In genomic region chr2:221513251-221513650, GRCh38 we compare ENCODE assay signal across 17 cellular contexts.
DNase-seq lines count a peak whose midpoint lies in the region; ATAC-seq and TF ChIP-seq lines count a peak whose summit lies in the region.
"Had no signal": no experiment of that assay in that cellular context is flagged by ENCODE, and none has a peak within 500 bp of the region (broad histone marks: within the 10 kb centered on the region; RNA-seq: fewer than 3 reads in every experiment).

No MANE protein-coding gene starts in this region.

- H3K4me1 ChIP-seq in HAP-1: peaks cover 33% of the 10 kb centered on the region

- TF ChIP-seq CTCF in nephron progenitor cell (IDR thresholded peaks at IDR 0.05): no peak

- no peaks in the 10 kb centered on the region for H3K36me3 ChIP-seq in HAP-1 (replicated peaks)
- H3K36me3 ChIP-seq: BLaER1 treated with 17β-estradiol and CSF1 and Interleukin-3, amounts not matched to agents 10 nM and 100 nM had no signal

- no peaks in the 10 kb centered on the region for H3K9me3 ChIP-seq in HAP-1
- H3K9me3 ChIP-seq: Caco-2 had no signal

- H3K27me3 Mint-ChIP-seq in memory B cell (no peaks in the 10 kb centered on the region), nephron progenitor cell (ENCODE audit: low read depth, poor library complexity) (no peaks in the 10 kb centered on the region)
- H3K27me3 Mint-ChIP-seq: CD4-positive, alpha-beta memory T cell had no signal

- H3K4me1 Mint-ChIP-seq in memory B cell: peaks cover 8% of the 10 kb centered on the region
- H3K4me1 Mint-ChIP-seq in nephron progenitor cell: peaks cover 32% of the 10 kb centered on the region

- ATAC-seq in memory B cell (ENCODE audit: low read depth): no peak
- ATAC-seq: K562 had no signal

- H3K4me3 Mint-ChIP-seq in memory B cell (no peak overlapping the region), nephron progenitor cell (no peak overlapping the region)

- no peak overlapping the region for H3K4me3 ChIP-seq in HAP-1
- H3K4me3 ChIP-seq: BLaER1 treated with 17β-estradiol and CSF1 and Interleukin-3, amounts not matched to agents 10 nM and 100 nM; K562 had no signal

- H3K9me3 Mint-ChIP-seq in memory B cell: peaks cover 4% of the 10 kb centered on the region
- H3K9me3 Mint-ChIP-seq in nephron progenitor cell: no peaks in the 10 kb centered on the region
- H3K9me3 Mint-ChIP-seq: CD4-positive, alpha-beta memory T cell had no signal

- H3K27ac Mint-ChIP-seq in memory B cell (peak overlapping the region; percentile 71), nephron progenitor cell (no peak overlapping the region)

- peaks cover 3% of the 10 kb centered on the region for H3K36me3 Mint-ChIP-seq in memory B cell
- peaks cover 28% of the 10 kb centered on the region for H3K36me3 Mint-ChIP-seq in nephron progenitor cell (ENCODE audit: low read depth)

- H3K27me3 ChIP-seq in HAP-1 (ENCODE audit: low read depth): no peaks in the 10 kb centered on the region
- H3K27me3 ChIP-seq: BLaER1 treated with 17β-estradiol and CSF1 and Interleukin-3, amounts not matched to agents 10 nM and 100 nM had no signal

- in situ Hi-C loops in HAP-1 (cut with MboI; ENCODE audit: low sequenced_read_pairs): no loop called here

- DNase-seq in HAP-1 (ENCODE audit: low spot score in 2 of 2) (peak; percentile 72 to 98), NCI-H1417 (lab: John Stamatoyannopoulos, UW) (peak in 2 of 3 experiments; percentile 23 to 69), NCI-H69 (lab: John Stamatoyannopoulos, UW) (peak; percentile 70), memory B cell (ENCODE audit: low spot score in 2 of 2) (no peak), foreskin melanocyte (no peak), nephron progenitor cell (no peak), OCI-M1 (lab: John Stamatoyannopoulos, UW) (no peak)
- DNase-seq: ACHN; Caco-2; CD4-positive, alpha-beta memory T cell; GOT3; MM.1S; NCI-H1048; NCI-H1694; T-helper 2 cell had no signal

Comparison
In these comparisons a context has a peak if more than half of its experiments do, and no peak if none do; other contexts are left out.
1. DNase-seq: peak in HAP-1 (2 of 2), NCI-H1417 (2 of 3) and NCI-H69 (single experiment); none in memory B cell (0 of 2), foreskin melanocyte (single experiment), nephron progenitor cell (single experiment) and OCI-M1 (single experiment).